In the genomic region with DNA sequence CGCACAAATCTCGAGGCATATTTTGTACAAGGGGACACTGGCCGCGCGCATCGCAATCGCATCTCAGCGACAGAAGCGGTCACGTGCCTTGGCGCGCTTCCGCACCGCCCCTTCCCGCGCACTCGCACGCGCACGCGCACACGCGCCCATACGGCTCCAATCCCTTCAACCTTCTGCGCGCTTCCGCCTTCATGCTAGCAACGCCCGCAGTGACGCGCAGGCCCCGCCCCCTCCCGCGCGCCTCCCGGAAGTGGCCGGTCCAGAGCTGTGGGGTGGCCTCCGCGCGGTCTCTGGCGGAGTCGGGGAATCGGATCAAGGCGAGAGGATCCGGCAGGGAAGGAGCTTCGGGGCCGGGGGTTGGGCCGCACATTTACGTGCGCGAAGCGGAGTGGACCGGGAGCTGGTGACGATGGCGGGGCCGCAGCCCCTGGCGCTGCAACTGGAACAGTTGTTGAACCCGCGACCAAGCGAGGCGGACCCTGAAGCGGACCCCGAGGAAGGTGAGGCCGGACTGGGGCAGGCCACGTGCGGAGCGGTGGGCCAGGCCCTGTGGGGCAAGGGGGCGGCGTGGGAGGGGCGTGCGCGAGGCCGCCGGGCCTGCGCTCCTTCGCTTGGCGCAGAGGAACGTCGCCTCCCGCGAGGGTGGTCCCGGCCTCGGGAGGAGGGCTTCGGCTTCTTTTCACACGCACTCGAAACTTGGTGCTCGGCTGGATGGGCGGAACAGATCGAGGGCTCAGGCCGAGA, we compare ENCODE assay signal across 1 cellular context.
TF ChIP-seq lines count a peak whose summit lies in the region.

Gene AATF, plus strand, starts transcription at position 238 of the 744 bp plus-strand sequence. Its CDS starts 172 bp downstream, at position 410.

TF ChIP-seq in HepG2, 621 proteins besides CTCF, POLR2A, EP300 and RAD21 (continued from another document and continues in another):
- TF ChIP-seq, protein P1, sequence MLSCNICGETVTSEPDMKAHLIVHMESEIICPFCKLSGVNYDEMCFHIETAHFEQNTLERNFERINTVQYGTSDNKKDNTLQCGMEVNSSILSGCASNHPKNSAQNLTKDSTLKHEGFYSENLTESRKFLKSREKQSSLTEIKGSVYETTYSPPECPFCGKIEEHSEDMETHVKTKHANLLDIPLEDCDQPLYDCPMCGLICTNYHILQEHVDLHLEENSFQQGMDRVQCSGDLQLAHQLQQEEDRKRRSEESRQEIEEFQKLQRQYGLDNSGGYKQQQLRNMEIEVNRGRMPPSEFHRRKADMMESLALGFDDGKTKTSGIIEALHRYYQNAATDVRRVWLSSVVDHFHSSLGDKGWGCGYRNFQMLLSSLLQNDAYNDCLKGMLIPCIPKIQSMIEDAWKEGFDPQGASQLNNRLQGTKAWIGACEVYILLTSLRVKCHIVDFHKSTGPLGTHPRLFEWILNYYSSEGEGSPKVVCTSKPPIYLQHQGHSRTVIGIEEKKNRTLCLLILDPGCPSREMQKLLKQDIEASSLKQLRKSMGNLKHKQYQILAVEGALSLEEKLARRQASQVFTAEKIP (CRISPR knock-in tag; IDR thresholded peaks at IDR 0.05; ENCODE audit: borderline replicate concordance), result no peak
- TF ChIP-seq ATF4 (CRISPR knock-in tag; IDR thresholded peaks at IDR 0.05), result peak in 1 of 2 experiments; percentile 86; a peak in 2 of 4 replicates
- TF ChIP-seq, protein P2, sequence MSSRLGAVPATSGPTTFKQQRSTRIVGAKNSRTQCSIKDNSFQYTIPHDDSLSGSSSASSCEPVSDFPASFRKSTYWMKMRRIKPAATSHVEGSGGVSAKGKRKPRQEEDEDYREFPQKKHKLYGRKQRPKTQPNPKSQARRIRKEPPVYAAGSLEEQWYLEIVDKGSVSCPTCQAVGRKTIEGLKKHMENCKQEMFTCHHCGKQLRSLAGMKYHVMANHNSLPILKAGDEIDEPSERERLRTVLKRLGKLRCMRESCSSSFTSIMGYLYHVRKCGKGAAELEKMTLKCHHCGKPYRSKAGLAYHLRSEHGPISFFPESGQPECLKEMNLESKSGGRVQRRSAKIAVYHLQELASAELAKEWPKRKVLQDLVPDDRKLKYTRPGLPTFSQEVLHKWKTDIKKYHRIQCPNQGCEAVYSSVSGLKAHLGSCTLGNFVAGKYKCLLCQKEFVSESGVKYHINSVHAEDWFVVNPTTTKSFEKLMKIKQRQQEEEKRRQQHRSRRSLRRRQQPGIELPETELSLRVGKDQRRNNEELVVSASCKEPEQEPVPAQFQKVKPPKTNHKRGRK (CRISPR knock-in tag; IDR thresholded peaks at IDR 0.05), result no peak
- TF ChIP-seq ZNF44 (CRISPR knock-in tag; IDR thresholded peaks at IDR 0.05), result peak; percentile 98
- 0 out of 2 replicates have a peak, but pooled peaks have one; percentile 23 for TF ChIP-seq RCOR2 (CRISPR knock-in tag; IDR thresholded peaks at IDR 0.05)
- TF ChIP-seq, protein P3, sequence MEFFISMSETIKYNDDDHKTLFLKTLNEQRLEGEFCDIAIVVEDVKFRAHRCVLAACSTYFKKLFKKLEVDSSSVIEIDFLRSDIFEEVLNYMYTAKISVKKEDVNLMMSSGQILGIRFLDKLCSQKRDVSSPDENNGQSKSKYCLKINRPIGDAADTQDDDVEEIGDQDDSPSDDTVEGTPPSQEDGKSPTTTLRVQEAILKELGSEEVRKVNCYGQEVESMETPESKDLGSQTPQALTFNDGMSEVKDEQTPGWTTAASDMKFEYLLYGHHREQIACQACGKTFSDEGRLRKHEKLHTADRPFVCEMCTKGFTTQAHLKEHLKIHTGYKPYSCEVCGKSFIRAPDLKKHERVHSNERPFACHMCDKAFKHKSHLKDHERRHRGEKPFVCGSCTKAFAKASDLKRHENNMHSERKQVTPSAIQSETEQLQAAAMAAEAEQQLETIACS (CRISPR knock-in tag; IDR thresholded peaks at IDR 0.05), result peak; percentile 96
- TF ChIP-seq GATAD2A (CRISPR knock-in tag; IDR thresholded peaks at IDR 0.05), result peak; percentile 62
- TF ChIP-seq CHD2 (IDR thresholded peaks at IDR 0.05; ENCODE audit: low read depth, low read length), result no peak
- TF ChIP-seq, protein P4, sequence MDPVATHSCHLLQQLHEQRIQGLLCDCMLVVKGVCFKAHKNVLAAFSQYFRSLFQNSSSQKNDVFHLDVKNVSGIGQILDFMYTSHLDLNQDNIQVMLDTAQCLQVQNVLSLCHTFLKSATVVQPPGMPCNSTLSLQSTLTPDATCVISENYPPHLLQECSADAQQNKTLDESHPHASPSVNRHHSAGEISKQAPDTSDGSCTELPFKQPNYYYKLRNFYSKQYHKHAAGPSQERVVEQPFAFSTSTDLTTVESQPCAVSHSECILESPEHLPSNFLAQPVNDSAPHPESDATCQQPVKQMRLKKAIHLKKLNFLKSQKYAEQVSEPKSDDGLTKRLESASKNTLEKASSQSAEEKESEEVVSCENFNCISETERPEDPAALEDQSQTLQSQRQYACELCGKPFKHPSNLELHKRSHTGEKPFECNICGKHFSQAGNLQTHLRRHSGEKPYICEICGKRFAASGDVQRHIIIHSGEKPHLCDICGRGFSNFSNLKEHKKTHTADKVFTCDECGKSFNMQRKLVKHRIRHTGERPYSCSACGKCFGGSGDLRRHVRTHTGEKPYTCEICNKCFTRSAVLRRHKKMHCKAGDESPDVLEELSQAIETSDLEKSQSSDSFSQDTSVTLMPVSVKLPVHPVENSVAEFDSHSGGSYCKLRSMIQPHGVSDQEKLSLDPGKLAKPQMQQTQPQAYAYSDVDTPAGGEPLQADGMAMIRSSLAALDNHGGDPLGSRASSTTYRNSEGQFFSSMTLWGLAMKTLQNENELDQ (CRISPR knock-in tag; IDR thresholded peaks at IDR 0.05; ENCODE audit: borderline replicate concordance), result 0 out of 2 replicates have a peak, but pooled peaks have one; percentile 26
- no peak for TF ChIP-seq CENPX (CRISPR knock-in tag; IDR thresholded peaks at IDR 0.05)
- peak; percentile 94; the same call in 1 of the 2 replicates for TF ChIP-seq YEATS4 (CRISPR knock-in tag; IDR thresholded peaks at IDR 0.05; ENCODE audit: borderline replicate concordance)
- TF ChIP-seq HOXA3 (CRISPR knock-in tag; IDR thresholded peaks at IDR 0.05), result peak; percentile 94
- TF ChIP-seq ZNF362 (CRISPR knock-in tag; IDR thresholded peaks at IDR 0.05; ENCODE audit: borderline replicate concordance), result peak; percentile 77; the same call in 1 of the 2 replicates
- TF ChIP-seq, protein P5, sequence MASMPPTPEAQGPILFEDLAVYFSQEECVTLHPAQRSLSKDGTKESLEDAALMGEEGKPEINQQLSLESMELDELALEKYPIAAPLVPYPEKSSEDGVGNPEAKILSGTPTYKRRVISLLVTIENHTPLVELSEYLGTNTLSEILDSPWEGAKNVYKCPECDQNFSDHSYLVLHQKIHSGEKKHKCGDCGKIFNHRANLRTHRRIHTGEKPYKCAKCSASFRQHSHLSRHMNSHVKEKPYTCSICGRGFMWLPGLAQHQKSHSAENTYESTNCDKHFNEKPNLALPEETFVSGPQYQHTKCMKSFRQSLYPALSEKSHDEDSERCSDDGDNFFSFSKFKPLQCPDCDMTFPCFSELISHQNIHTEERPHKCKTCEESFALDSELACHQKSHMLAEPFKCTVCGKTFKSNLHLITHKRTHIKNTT (CRISPR knock-in tag; IDR thresholded peaks at IDR 0.05), result no peak
- peak; percentile 98 for TF ChIP-seq SPEN (CRISPR knock-in tag; IDR thresholded peaks at IDR 0.05; ENCODE audit: low read depth)
- peak; percentile 99 for TF ChIP-seq ATF7-NPFF (CRISPR knock-in tag; IDR thresholded peaks at IDR 0.05; ENCODE audit: low read depth)
- TF ChIP-seq ZNF33B (CRISPR knock-in tag; IDR thresholded peaks at IDR 0.05), result peak; percentile 100
- TF ChIP-seq, protein P6, sequence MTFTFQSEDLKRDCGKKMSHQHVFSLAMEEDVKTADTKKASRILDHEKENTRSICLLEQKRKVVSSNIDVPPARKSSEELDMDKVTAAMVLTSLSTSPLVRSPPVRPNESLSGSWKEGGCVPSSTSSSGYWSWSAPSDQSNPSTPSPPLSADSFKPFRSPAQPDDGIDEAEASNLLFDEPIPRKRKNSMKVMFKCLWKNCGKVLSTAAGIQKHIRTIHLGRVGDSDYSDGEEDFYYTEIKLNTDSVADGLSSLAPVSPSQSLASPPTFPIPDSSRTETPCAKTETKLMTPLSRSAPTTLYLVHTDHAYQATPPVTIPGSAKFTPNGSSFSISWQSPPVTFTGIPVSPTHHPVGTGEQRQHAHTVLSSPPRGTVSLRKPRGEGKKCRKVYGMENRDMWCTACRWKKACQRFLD (CRISPR knock-in tag; IDR thresholded peaks at IDR 0.05; ENCODE audit: borderline replicate concordance), result peak; percentile 99
- TF ChIP-seq ZNF264 (CRISPR knock-in tag; IDR thresholded peaks at IDR 0.05), result peak; percentile 96
- TF ChIP-seq KDM3A (CRISPR knock-in tag; IDR thresholded peaks at IDR 0.05; ENCODE audit: low read depth), result peak; percentile 56; the same call in 1 of the 2 replicates
- peak; percentile 92; the same call in 1 of the 2 replicates for TF ChIP-seq HOXD1 (CRISPR knock-in tag; IDR thresholded peaks at IDR 0.05)
- peak; percentile 100 for TF ChIP-seq ARNT2 (CRISPR knock-in tag; IDR thresholded peaks at IDR 0.05; ENCODE audit: low read depth)
- TF ChIP-seq, protein P7, sequence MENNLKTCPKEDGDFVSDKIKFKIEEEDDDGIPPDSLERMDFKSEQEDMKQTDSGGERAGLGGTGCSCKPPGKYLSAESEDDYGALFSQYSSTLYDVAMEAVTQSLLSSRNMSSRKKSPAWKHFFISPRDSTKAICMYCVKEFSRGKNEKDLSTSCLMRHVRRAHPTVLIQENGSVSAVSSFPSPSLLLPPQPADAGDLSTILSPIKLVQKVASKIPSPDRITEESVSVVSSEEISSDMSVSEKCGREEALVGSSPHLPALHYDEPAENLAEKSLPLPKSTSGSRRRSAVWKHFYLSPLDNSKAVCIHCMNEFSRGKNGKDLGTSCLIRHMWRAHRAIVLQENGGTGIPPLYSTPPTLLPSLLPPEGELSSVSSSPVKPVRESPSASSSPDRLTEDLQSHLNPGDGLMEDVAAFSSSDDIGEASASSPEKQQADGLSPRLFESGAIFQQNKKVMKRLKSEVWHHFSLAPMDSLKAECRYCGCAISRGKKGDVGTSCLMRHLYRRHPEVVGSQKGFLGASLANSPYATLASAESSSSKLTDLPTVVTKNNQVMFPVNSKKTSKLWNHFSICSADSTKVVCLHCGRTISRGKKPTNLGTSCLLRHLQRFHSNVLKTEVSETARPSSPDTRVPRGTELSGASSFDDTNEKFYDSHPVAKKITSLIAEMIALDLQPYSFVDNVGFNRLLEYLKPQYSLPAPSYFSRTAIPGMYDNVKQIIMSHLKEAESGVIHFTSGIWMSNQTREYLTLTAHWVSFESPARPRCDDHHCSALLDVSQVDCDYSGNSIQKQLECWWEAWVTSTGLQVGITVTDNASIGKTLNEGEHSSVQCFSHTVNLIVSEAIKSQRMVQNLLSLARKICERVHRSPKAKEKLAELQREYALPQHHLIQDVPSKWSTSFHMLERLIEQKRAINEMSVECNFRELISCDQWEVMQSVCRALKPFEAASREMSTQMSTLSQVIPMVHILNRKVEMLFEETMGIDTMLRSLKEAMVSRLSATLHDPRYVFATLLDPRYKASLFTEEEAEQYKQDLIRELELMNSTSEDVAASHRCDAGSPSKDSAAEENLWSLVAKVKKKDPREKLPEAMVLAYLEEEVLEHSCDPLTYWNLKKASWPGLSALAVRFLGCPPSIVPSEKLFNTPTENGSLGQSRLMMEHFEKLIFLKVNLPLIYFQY (CRISPR knock-in tag; IDR thresholded peaks at IDR 0.05; ENCODE audit: borderline replicate concordance), result peak; percentile 81; the same call in 1 of the 2 replicates
- TF ChIP-seq NAIF1 (CRISPR knock-in tag; IDR thresholded peaks at IDR 0.05; ENCODE audit: borderline replicate concordance), result peak; percentile 97
- TF ChIP-seq TFE3 (CRISPR knock-in tag; IDR thresholded peaks at IDR 0.05), result peak; percentile 97
- TF ChIP-seq, protein P8, sequence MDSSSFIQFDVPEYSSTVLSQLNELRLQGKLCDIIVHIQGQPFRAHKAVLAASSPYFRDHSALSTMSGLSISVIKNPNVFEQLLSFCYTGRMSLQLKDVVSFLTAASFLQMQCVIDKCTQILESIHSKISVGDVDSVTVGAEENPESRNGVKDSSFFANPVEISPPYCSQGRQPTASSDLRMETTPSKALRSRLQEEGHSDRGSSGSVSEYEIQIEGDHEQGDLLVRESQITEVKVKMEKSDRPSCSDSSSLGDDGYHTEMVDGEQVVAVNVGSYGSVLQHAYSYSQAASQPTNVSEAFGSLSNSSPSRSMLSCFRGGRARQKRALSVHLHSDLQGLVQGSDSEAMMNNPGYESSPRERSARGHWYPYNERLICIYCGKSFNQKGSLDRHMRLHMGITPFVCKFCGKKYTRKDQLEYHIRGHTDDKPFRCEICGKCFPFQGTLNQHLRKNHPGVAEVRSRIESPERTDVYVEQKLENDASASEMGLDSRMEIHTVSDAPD (CRISPR knock-in tag; IDR thresholded peaks at IDR 0.05), result peak; percentile 86; the same call in 1 of the 2 replicates
- no peak for TF ChIP-seq ZNF207 (IDR thresholded peaks at IDR 0.05; ENCODE audit: borderline replicate concordance)
- peak; percentile 88 for TF ChIP-seq POLR2AphosphoS5 (IDR thresholded peaks at IDR 0.05; ENCODE audit: low read depth, low read length)
- peak; percentile 100 for TF ChIP-seq ZNF547 (CRISPR knock-in tag; IDR thresholded peaks at IDR 0.05)
- TF ChIP-seq KAT8 (CRISPR knock-in tag; IDR thresholded peaks at IDR 0.05), result peak; percentile 95
- TF ChIP-seq ISL2 (CRISPR knock-in tag; IDR thresholded peaks at IDR 0.05), result peak; percentile 76; the same call in 1 of the 2 replicates
- TF ChIP-seq HNRNPLL (IDR thresholded peaks at IDR 0.05; ENCODE audit: low read depth, low read length, poor library complexity, severe bottlenecking), result peak; percentile 61
- TF ChIP-seq ZSCAN21 (CRISPR knock-in tag; IDR thresholded peaks at IDR 0.05; ENCODE audit: borderline replicate concordance), result peak; percentile 99
- TF ChIP-seq SP1 (IDR thresholded peaks at IDR 0.05), result no peak
- peak; percentile 94 for TF ChIP-seq SP1 (CRISPR knock-in tag; IDR thresholded peaks at IDR 0.05)
